15 cellular contexts compared by ENCODE assay signal in genomic region chr6:7922596-7922995, GRCh38. TPM values are rescaled to one million over a fixed set of nuclear protein-coding genes. Genes with fewer than 3 reads are reported as not detected.
DNase-seq lines count a peak whose midpoint lies in the region; ATAC-seq and TF ChIP-seq lines count a peak whose summit lies in the region.
"Had no signal": no experiment of that assay in that cellular context is flagged by ENCODE, and none has a peak within 500 bp of the region (broad histone marks: within the 10 kb centered on the region; RNA-seq: fewer than 3 reads in every experiment).

No MANE protein-coding gene starts in this region.

- no peaks in the 10 kb centered on the region for H3K36me3 ChIP-seq in MG63

- no peak for TF ChIP-seq CTCF in AG10803 (conservative IDR thresholded peaks at IDR 0.05; ENCODE audit: low read length)
- TF ChIP-seq CTCF in choroid plexus epithelial cell (conservative IDR thresholded peaks at IDR 0.05; ENCODE audit: low read depth, low read length): no peak

- DNase-seq in AG10803 (ENCODE audit: low read depth) (peak; percentile 64), MG63 (peak; percentile 50), choroid plexus epithelial cell (ENCODE audit: low read depth) (peak; percentile 72), medulla oblongata (ENCODE audit: extremely low spot score) (peak; percentile 24), NCI-H1436 (lab: John Stamatoyannopoulos, UW) (no peak)
- no peak for DNase-seq in stimulated activated CD4-positive, alpha-beta T cell treated with anti-CD3 and anti-CD28 coated beads, Interleukin-15, amount 100 ng/mL, for 24 hours
- DNase-seq: Calu3; CD4-positive, alpha-beta T cell; NCI-H1092 treated with DMSO at 0.1 percent for 48 hours; NCI-H187 treated with DMSO at 0.1 percent for 48 hours; NCI-H774; Right ventricle myocardium superior had no signal

- H3K4me3 ChIP-seq in AG10803 (ENCODE audit: low read length) (no peak overlapping the region), MG63 (no peak overlapping the region), choroid plexus epithelial cell (ENCODE audit: low read depth, low read length) (no peak overlapping the region)

- H3K27me3 ChIP-seq in MG63: no peaks in the 10 kb centered on the region

- no peak for ATAC-seq in GM21529 (IDR thresholded peaks at IDR 0.05; ENCODE audit: unreplicated experiment)
- ATAC-seq: HCT116, Panc1 had no signal

- no peaks in the 10 kb centered on the region for H3K9me3 ChIP-seq in MG63

RNA-seq across cellular contexts. Expression of gene TXNDC5, which starts 12.0 kb away (rescaled TPM):
- total RNA-seq in MG63 (2014; rRNA removed; shearing (Covaris generic); ENCODE audit: low replicate concordance): 417 and 442 TPM in 2 replicates

Comparison
In these comparisons a context has a peak if more than half of its experiments do, and no peak if none do; other contexts are left out.
1. DNase-seq: peak in AG10803 (single experiment), MG63 (single experiment), choroid plexus epithelial cell (single experiment) and medulla oblongata (single experiment); none in NCI-H1436 (single experiment) and stimulated activated CD4-positive, alpha-beta T cell treated with anti-CD3 and anti-CD28 coated beads, Interleukin-15, amount 100 ng/mL, for 24 hours (single experiment).